Comparison of ENCODE assay signal across 9 cellular contexts in the genomic region with DNA sequence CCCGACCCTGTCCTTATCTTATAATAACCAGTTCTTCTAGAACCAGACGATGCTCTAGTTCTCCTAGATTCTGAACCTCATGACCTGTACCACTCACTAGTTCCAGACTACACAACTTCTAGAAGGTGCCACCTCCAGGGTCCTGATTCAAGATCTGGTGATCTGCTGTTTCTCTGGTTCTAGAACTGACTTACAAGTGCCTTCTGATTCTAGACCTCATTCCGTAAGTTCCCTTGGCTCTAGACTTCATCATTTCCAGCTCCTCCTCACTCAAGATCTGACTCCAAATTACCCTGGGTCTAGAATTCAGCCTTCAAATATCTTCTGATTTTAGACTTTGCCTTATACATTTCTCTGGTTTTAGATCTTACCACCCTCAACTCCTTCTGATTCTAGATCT. TPM values are rescaled to one million over a fixed set of nuclear protein-coding genes. Genes with fewer than 3 reads are reported as not detected.
"Had no signal": no experiment of that assay in that cellular context is flagged by ENCODE, and none has a peak within 500 bp of the region (broad histone marks: within the 10 kb centered on the region; RNA-seq: fewer than 3 reads in every experiment).

No MANE protein-coding gene starts in this region.

- DNase-seq: IMR-90, KBM-7, KG1 had no signal

- H3K9me3 Mint-ChIP-seq: IgD-negative memory B cell had no signal

- ATAC-seq: HepG2 had no signal

- H3K27ac Mint-ChIP-seq: IgD-negative memory B cell had no signal

- FAIRE-seq: HepG2, HTR-8/SVneo had no signal

- H3K27ac ChIP-seq: HL-60 had no signal

RNA-seq across cellular contexts. Expression of gene HIF3A, which starts 45.1 kb away (rescaled TPM):
- total RNA-seq: HT-29, HT1080, IMR-90 had no signal
- polyA plus RNA-seq: IgD-negative memory B cell had no signal
